ENCODE assay signal across 7 cellular contexts in genomic region chr10:88386204-88386877, GRCh38.
DNase-seq lines count a peak whose midpoint lies in the region; ATAC-seq and TF ChIP-seq lines count a peak whose summit lies in the region.

No MANE protein-coding gene starts in this region.

- H3K9me3 ChIP-seq in upper lobe of right lung = no peaks in the 10 kb centered on the region

- no peak for DNase-seq in immature natural killer cell
- no peak for DNase-seq in upper lobe of right lung
- no peak for DNase-seq in mesenteric fat pad (ENCODE audit: low spot score)
- no peak for DNase-seq in activated effector memory CD4-positive, alpha-beta T cell treated with Interleukin-2 at 50 U/mL for 16 hours

- peaks cover 13 to 21% of the 10 kb centered on the region in 2 donors for H3K4me1 Mint-ChIP-seq in immature natural killer cell

- H3K4me3 Mint-ChIP-seq in immature natural killer cell = peak overlapping the region in 4 of 5 donors; percentile 55 to 75 (median 63)

- peaks cover 0 to 2% (median 0%) of the 10 kb centered on the region in 6 donors for H3K9me3 Mint-ChIP-seq in immature natural killer cell

- no peaks in the 10 kb centered on the region for H3K27me3 ChIP-seq in upper lobe of right lung

- peak overlapping the region; percentile 75 for H3K27ac ChIP-seq in upper lobe of right lung

- peak; percentile 36 for ATAC-seq in GM19043 (IDR thresholded peaks at IDR 0.05; ENCODE audit: low read depth, unreplicated experiment)
- ATAC-seq in HG02981 (IDR thresholded peaks at IDR 0.05; ENCODE audit: unreplicated experiment) = peak; percentile 30
- peak; percentile 77 for ATAC-seq in SK-N-SH treated with all-trans-retinoic acid at 6 μM for 48 hours
- ATAC-seq in upper lobe of right lung = no peak

- intact Hi-C loops in upper lobe of right lung (cut with DNase I) = no loop called here

- peaks cover 25% of the 10 kb centered on the region for H3K4me1 ChIP-seq in upper lobe of right lung

- no peaks in the 10 kb centered on the region for H3K36me3 ChIP-seq in upper lobe of right lung

- H3K27me3 Mint-ChIP-seq in immature natural killer cell (ENCODE audit: low read depth in 3 of 3) = peaks cover 0 to 4% (median 0%) of the 10 kb centered on the region in 3 donors

- no peak for TF ChIP-seq CTCF in upper lobe of right lung (IDR thresholded peaks at IDR 0.05)

- H3K36me3 Mint-ChIP-seq in immature natural killer cell = no peaks in the 10 kb centered on the region

- peak overlapping the region in 4 of 6 donors; percentile 11 to 74 (median 38) for H3K27ac Mint-ChIP-seq in immature natural killer cell

- H3K4me3 ChIP-seq in upper lobe of right lung = peak overlapping the region; percentile 21

TF ChIP-seq in SK-N-SH treated with all-trans-retinoic acid at 6 μM for 48 hours, 23 proteins besides CTCF, POLR2A, EP300 and RAD21:
- TF ChIP-seq POU6F1 (CRISPR knock-in tag; IDR thresholded peaks at IDR 0.05; ENCODE audit: borderline replicate concordance, low read depth) = 0 out of 2 replicates have a peak, but pooled peaks have one; percentile 2
- no peak for TF ChIP-seq GLIS3 (CRISPR knock-in tag; IDR thresholded peaks at IDR 0.05)
